Comparison of ENCODE assay signal across 1 cellular context in genomic region chr9:121397277-121397676, GRCh38. TPM values are rescaled to one million over a fixed set of nuclear protein-coding genes. Genes with fewer than 3 reads are reported as not detected.
"Had no signal": no experiment of that assay in that cellular context is flagged by ENCODE, and none has a peak within 500 bp of the region (broad histone marks: within the 10 kb centered on the region; RNA-seq: fewer than 3 reads in every experiment).

No MANE protein-coding gene starts in this region.

RNA-seq across cellular contexts. Expression of gene STOM, which starts 27.2 kb away (rescaled TPM):
- total RNA-seq: HT-29 had no signal
